In genomic region chr2:96317584-96317997, GRCh38 we compare ENCODE assay signal across 28 cellular contexts. TPM values are rescaled to one million over a fixed set of nuclear protein-coding genes. Genes with fewer than 3 reads are reported as not detected.
DNase-seq lines count a peak whose midpoint lies in the region; ATAC-seq and TF ChIP-seq lines count a peak whose summit lies in the region.
"Had no signal": no experiment of that assay in that cellular context is flagged by ENCODE, and none has a peak within 500 bp of the region (broad histone marks: within the 10 kb centered on the region; RNA-seq: fewer than 3 reads in every experiment).

No MANE protein-coding gene starts in this region.

- no peak overlapping the region for H4K91ac ChIP-seq in mesenchymal stem cell (ENCODE audit: low read length)

- no peak for ATAC-seq in upper lobe of left lung (ENCODE audit: low FRiP score in 2 of 2)
- ATAC-seq: esophagus mucosa, left lobe of liver, pancreas had no signal

- no peak overlapping the region for H2BK5ac ChIP-seq in mesenchymal stem cell (ENCODE audit: low read depth, low read length, poor library complexity, severe bottlenecking)

- no peak for TF ChIP-seq CTCF in upper lobe of left lung (IDR thresholded peaks at IDR 0.05)
- no peak for TF ChIP-seq CTCF in Calu3 (IDR thresholded peaks at IDR 0.05; ENCODE audit: unreplicated experiment)

- H2AFZ ChIP-seq in mesenchymal stem cell (ENCODE audit: low read depth, low read length), result no peak overlapping the region
- H2AFZ ChIP-seq: neural progenitor cell had no signal

- 96% methylated on average over 4 of the region's 4 CpGs for WGBS in mesenchymal stem cell
- WGBS in upper lobe of left lung, 2 donors, result 93 to 95% methylated on average over 4 of the region's 4 CpGs

- DNase-seq in activated T-cell treated with anti-CD3 and anti-CD28 coated beads, Interleukin-2, amount 50 U/mL, for 24 hours, result no peak
- DNase-seq in activated T-cell treated with anti-CD3 and anti-CD28 coated beads for 4 hours (no peak), mesenchymal stem cell (no peak), upper lobe of left lung (no peak), Calu3 (no peak), DMS 273 (lab: John Stamatoyannopoulos, UW; ENCODE audit: unreplicated experiment) (no peak)
- no peak for DNase-seq in CD4-positive, alpha-beta memory T cell
- no peak for DNase-seq in activated CD4-positive, alpha-beta memory T cell treated with anti-CD3 and anti-CD28 coated beads, Interleukin-2, amount 10 ng/mL, durations not matched to agents 7 days and 5 days
- DNase-seq: central memory CD4-positive, alpha-beta T cell; COR-L47; dermis blood vessel endothelial cell; glutamatergic neuron; Kasumi-1; NCI-H1417 treated with DMSO at 0.1 percent for 48 hours; NCI-H2029 treated with DMSO at 0.1 percent for 48 hours; NCI-H524; NK-92 treated with Interleukin-12 subunit alpha and Interleukin-12 subunit beta, amount 100 ng/mL, for 24 hours; pancreas; stimulated activated naive CD4-positive, alpha-beta T cell; testis; uterus had no signal

- no peak overlapping the region for H3K18ac ChIP-seq in mesenchymal stem cell (ENCODE audit: low read depth in 1 of 2, low read length in 2 of 2)

- TF ChIP-seq EP300 in upper lobe of left lung (IDR thresholded peaks at IDR 0.05), result no peak

- H4K8ac ChIP-seq in mesenchymal stem cell (ENCODE audit: low read length), result peak overlapping the region; percentile 13

- H3K4me3 Mint-ChIP-seq in activated T-cell treated with anti-CD3 and anti-CD28 coated beads, Interleukin-2, amount 50 U/mL, for 24 hours, result no peak overlapping the region
- H3K4me3 Mint-ChIP-seq in CD4-positive, alpha-beta memory T cell, result peak overlapping the region in 2 of 8 donors; percentile 27 to 74
- H3K4me3 Mint-ChIP-seq in activated CD4-positive, alpha-beta memory T cell treated with anti-CD3 and anti-CD28 coated beads, Interleukin-2, amount 10 ng/mL, durations not matched to agents 7 days and 5 days, result peak overlapping the region; percentile 19
- H3K4me3 Mint-ChIP-seq in Calu3 (ENCODE audit: low read depth, unreplicated experiment), result no peak overlapping the region
- H3K4me3 Mint-ChIP-seq: B cell, memory B cell, neural progenitor cell had no signal

- no peak overlapping the region for H2AK5ac ChIP-seq in mesenchymal stem cell (ENCODE audit: low read length, severe bottlenecking)

- H3K9ac ChIP-seq in mesenchymal stem cell (ENCODE audit: low read length), result no peak overlapping the region
- H3K9ac ChIP-seq: neural progenitor cell had no signal

- H3K4me1 ChIP-seq in CD4-positive, alpha-beta memory T cell (ENCODE audit: insufficient read depth, low read length), result peaks cover 58% of the 10 kb centered on the region
- H3K4me1 ChIP-seq in mesenchymal stem cell (ENCODE audit: control insufficient read depth, insufficient read depth, low read depth, low read length), result peaks cover 12% of the 10 kb centered on the region
- H3K4me1 ChIP-seq in upper lobe of left lung, result peaks cover 13 to 17% (median 17%) of the 10 kb centered on the region in 4 donors
- H3K4me1 ChIP-seq: uterus had no signal

- H3K4me3 ChIP-seq in CD4-positive, alpha-beta memory T cell (ENCODE audit: low read length in 2 of 2), result no peak overlapping the region
- H3K4me3 ChIP-seq in mesenchymal stem cell (ENCODE audit: insufficient read depth in 1 of 2, low read depth in 1 of 2, low read length in 2 of 2) (no peak overlapping the region), upper lobe of left lung (no peak overlapping the region)
- H3K4me3 ChIP-seq: neural progenitor cell, pancreas, SK-N-MC, testis, uterus had no signal

- POLR2A ChIA-PET in CD4-positive, alpha-beta memory T cell (lab: Charles Lee; ENCODE audit: partially characterized antibody), result interaction anchor here (1.3 to 13.7 kb wide), 2 partner anchors 13 to 25 kb away, joined by 3 to 178 read pairs; no protein-coding TSS in a partner anchor
- POLR2A ChIA-PET in activated CD4-positive, alpha-beta memory T cell treated with anti-CD3 and anti-CD28 coated beads, Interleukin-2, amount 10 ng/mL, durations not matched to agents 7 days and 5 days (lab: Charles Lee), result interaction anchor here (1.3 to 11.7 kb wide), 6 partner anchors 8 to 27 kb away, joined by 3 to 422 read pairs (median 20); partner anchors contain the start of genes ITPRIPL1, NCAPH and SNRNP200

- no peaks in the 10 kb centered on the region for H3K9me3 ChIP-seq in CD4-positive, alpha-beta memory T cell (ENCODE audit: control insufficient read depth in 1 of 2, low read length in 2 of 2)
- H3K9me3 ChIP-seq in mesenchymal stem cell (ENCODE audit: control insufficient read depth, low read length) (no peaks in the 10 kb centered on the region), upper lobe of left lung (no peaks in the 10 kb centered on the region)
- H3K9me3 ChIP-seq: pancreas, testis, uterus had no signal

- TF ChIP-seq POLR2A in upper lobe of left lung (IDR thresholded peaks at IDR 0.05), result no peak

- peaks cover 7% of the 10 kb centered on the region for H3K36me3 Mint-ChIP-seq in activated T-cell treated with anti-CD3 and anti-CD28 coated beads, Interleukin-2, amount 50 U/mL, for 24 hours (ENCODE audit: low read depth)
- peaks cover 4 to 8% of the 10 kb centered on the region in 2 donors for H3K36me3 Mint-ChIP-seq in CD4-positive, alpha-beta memory T cell
- H3K36me3 Mint-ChIP-seq in activated CD4-positive, alpha-beta memory T cell treated with anti-CD3 and anti-CD28 coated beads, Interleukin-2, amount 10 ng/mL, durations not matched to agents 7 days and 5 days (ENCODE audit: low read depth), result peaks cover 42% of the 10 kb centered on the region
- peaks cover 12% of the 10 kb centered on the region for H3K36me3 Mint-ChIP-seq in Calu3 (ENCODE audit: insufficient read depth, unreplicated experiment)

- no peaks in the 10 kb centered on the region for H3K27me3 ChIP-seq in CD4-positive, alpha-beta memory T cell (ENCODE audit: insufficient read depth, low read length)
- H3K27me3 ChIP-seq in mesenchymal stem cell (ENCODE audit: control insufficient read depth in 1 of 2, insufficient read depth in 1 of 2, low read length in 2 of 2), result peaks cover 9 to 11% of the 10 kb centered on the region in 2 experiments
- no peaks in the 10 kb centered on the region for H3K27me3 ChIP-seq in upper lobe of left lung
- H3K27me3 ChIP-seq: testis had no signal

- H3K27ac Mint-ChIP-seq in activated T-cell treated with anti-CD3 and anti-CD28 coated beads, Interleukin-2, amount 50 U/mL, for 24 hours, result peak overlapping the region; percentile 7
- peak overlapping the region; percentile 47 to 91 (median 66) for H3K27ac Mint-ChIP-seq in CD4-positive, alpha-beta memory T cell
- H3K27ac Mint-ChIP-seq in activated CD4-positive, alpha-beta memory T cell treated with anti-CD3 and anti-CD28 coated beads, Interleukin-2, amount 10 ng/mL, durations not matched to agents 7 days and 5 days, result peak overlapping the region; percentile 93
- H3K27ac Mint-ChIP-seq in Calu3 (ENCODE audit: unreplicated experiment), result no peak overlapping the region
- H3K27ac Mint-ChIP-seq: memory B cell, neural progenitor cell had no signal

- H2BK120ac ChIP-seq in mesenchymal stem cell (ENCODE audit: low read depth, low read length), result no peak overlapping the region

- H3K27me3 Mint-ChIP-seq in activated T-cell treated with anti-CD3 and anti-CD28 coated beads, Interleukin-2, amount 50 U/mL, for 24 hours, result no peaks in the 10 kb centered on the region
- H3K27me3 Mint-ChIP-seq in CD4-positive, alpha-beta memory T cell, result no peaks in the 10 kb centered on the region
- H3K27me3 Mint-ChIP-seq in activated CD4-positive, alpha-beta memory T cell treated with anti-CD3 and anti-CD28 coated beads, Interleukin-2, amount 10 ng/mL, durations not matched to agents 7 days and 5 days, result no peaks in the 10 kb centered on the region
- peaks cover 39% of the 10 kb centered on the region for H3K27me3 Mint-ChIP-seq in Calu3 (ENCODE audit: unreplicated experiment)
- H3K27me3 Mint-ChIP-seq: B cell, memory B cell had no signal

- no peak overlapping the region for H3K23ac ChIP-seq in mesenchymal stem cell (ENCODE audit: low read length in 2 of 2)

- BruUV-seq in Calu3 (replicated peaks; lab: Mats Ljungman, UMichigan), result no TSS peak

- no peak overlapping the region for H3K4ac ChIP-seq in mesenchymal stem cell (ENCODE audit: low read depth in 1 of 2, low read length in 2 of 2)

- H3K4me1 Mint-ChIP-seq in activated T-cell treated with anti-CD3 and anti-CD28 coated beads, Interleukin-2, amount 50 U/mL, for 24 hours (ENCODE audit: low read depth), result peaks cover 50% of the 10 kb centered on the region
- peaks cover 34 to 66% (median 48%) of the 10 kb centered on the region in 4 donors for H3K4me1 Mint-ChIP-seq in CD4-positive, alpha-beta memory T cell
- H3K4me1 Mint-ChIP-seq in activated CD4-positive, alpha-beta memory T cell treated with anti-CD3 and anti-CD28 coated beads, Interleukin-2, amount 10 ng/mL, durations not matched to agents 7 days and 5 days, result peaks cover 67% of the 10 kb centered on the region
- H3K4me1 Mint-ChIP-seq in Calu3 (ENCODE audit: low read depth, unreplicated experiment), result no peaks in the 10 kb centered on the region

- H3K36me3 ChIP-seq in CD4-positive, alpha-beta memory T cell (ENCODE audit: insufficient read depth, low read length), result no peaks in the 10 kb centered on the region
- H3K36me3 ChIP-seq in mesenchymal stem cell (ENCODE audit: control insufficient read depth in 1 of 2, insufficient read depth in 2 of 2, low read depth in 1 of 2, low read length in 2 of 2) (no peaks in the 10 kb centered on the region), upper lobe of left lung (no peaks in the 10 kb centered on the region)
- H3K36me3 ChIP-seq: neural progenitor cell, pancreas, uterus had no signal

- no peak overlapping the region for H3K4me2 ChIP-seq in mesenchymal stem cell (ENCODE audit: low read length, poor library complexity, severe bottlenecking)
- H3K4me2 ChIP-seq: neural progenitor cell had no signal

- no peak overlapping the region for H3K14ac ChIP-seq in mesenchymal stem cell (ENCODE audit: low read length in 2 of 2)

- CTCF ChIA-PET in CD4-positive, alpha-beta memory T cell (lab: Charles Lee; ENCODE audit: partially characterized antibody), result interaction anchor here (0.7 kb wide), 1 partner anchor 90 kb away, joined by 3 read pairs; no protein-coding TSS in a partner anchor
- CTCF ChIA-PET in activated CD4-positive, alpha-beta memory T cell treated with anti-CD3 and anti-CD28 coated beads, Interleukin-2, amount 10 ng/mL, durations not matched to agents 7 days and 5 days (lab: Charles Lee), result interaction anchor here (1.1 kb wide), 1 partner anchor 9 kb away, joined by 7 read pairs; no protein-coding TSS in a partner anchor
- CTCF ChIA-PET in Calu3 (lab: Charles Lee), result no interaction called here

- H3K27ac ChIP-seq in CD4-positive, alpha-beta memory T cell (ENCODE audit: low read depth, low read length), result no peak overlapping the region
- H3K27ac ChIP-seq in mesenchymal stem cell (ENCODE audit: low read length, poor library complexity, severe bottlenecking) (no peak overlapping the region), upper lobe of left lung (no peak overlapping the region)
- H3K27ac ChIP-seq: neural progenitor cell, pancreas, SK-N-MC, testis, uterus had no signal

- H3K79me1 ChIP-seq in mesenchymal stem cell (replicated peaks; ENCODE audit: low read length, poor library complexity, severe bottlenecking), result no peaks in the 10 kb centered on the region

- intact Hi-C loops in CD4-positive, alpha-beta memory T cell (cut with micrococcal nuclease), result no loop called here
- intact Hi-C loops in Calu3 (cut with micrococcal nuclease; ENCODE audit: unreplicated experiment), result no loop called here

- no peak overlapping the region for H2BK12ac ChIP-seq in mesenchymal stem cell (ENCODE audit: low read length in 2 of 2)

- H2BK15ac ChIP-seq in mesenchymal stem cell (ENCODE audit: low read depth, poor library complexity, severe bottlenecking), result no peak overlapping the region

- no peaks in the 10 kb centered on the region for H3K9me3 Mint-ChIP-seq in activated T-cell treated with anti-CD3 and anti-CD28 coated beads, Interleukin-2, amount 50 U/mL, for 24 hours
- H3K9me3 Mint-ChIP-seq in CD4-positive, alpha-beta memory T cell, result no peaks in the 10 kb centered on the region
- no peaks in the 10 kb centered on the region for H3K9me3 Mint-ChIP-seq in activated CD4-positive, alpha-beta memory T cell treated with anti-CD3 and anti-CD28 coated beads, Interleukin-2, amount 10 ng/mL, durations not matched to agents 7 days and 5 days
- H3K9me3 Mint-ChIP-seq in Calu3 (ENCODE audit: low read depth, unreplicated experiment), result no peaks in the 10 kb centered on the region
- H3K9me3 Mint-ChIP-seq: memory B cell, neural progenitor cell had no signal

RNA-seq across cellular contexts. Expression of gene ITPRIPL1, which starts 7.5 kb away (rescaled TPM):
- total RNA-seq in CD4-positive, alpha-beta memory T cell, result 10 to 100 TPM; 11.5 to 11.7 TPM
- polyA plus RNA-seq in CD4-positive, alpha-beta memory T cell, result 10 to 100 TPM; 10.0 to 10.3 TPM
- total RNA-seq in activated CD4-positive, alpha-beta memory T cell treated with anti-CD3 and anti-CD28 coated beads, Interleukin-2, amount 10 ng/mL, durations not matched to agents 7 days and 5 days, result 10 to 100 TPM; 43.7 to 46.3 TPM
- polyA plus RNA-seq in mesenchymal stem cell (2013, experiment 1 of 2), result 1.4 TPM
- 1.4 TPM for polyA plus RNA-seq in mesenchymal stem cell (2013, experiment 2 of 2)
- 1 to 10 TPM in 5 of 6 donors, under 1 TPM in 1; 0.57 to 5.5 (median 1.9) TPM for total RNA-seq in upper lobe of left lung
- 1.2 and 1.7 TPM in 2 replicates for total RNA-seq in Calu3 (2022)
- total RNA-seq: H4 had no signal

RNA-seq across cellular contexts. Expression of gene SNRNP200, which starts 12.2 kb away (rescaled TPM):
- total RNA-seq in CD4-positive, alpha-beta memory T cell, result 100 to 1,000 TPM; 225 to 227 TPM
- 10 to 100 TPM; 53.6 to 84.8 TPM for polyA plus RNA-seq in CD4-positive, alpha-beta memory T cell
- 100 to 1,000 TPM; 149 to 156 TPM for total RNA-seq in activated CD4-positive, alpha-beta memory T cell treated with anti-CD3 and anti-CD28 coated beads, Interleukin-2, amount 10 ng/mL, durations not matched to agents 7 days and 5 days
- 43.8 TPM for polyA plus RNA-seq in mesenchymal stem cell (2013, experiment 1 of 2)
- 39.2 TPM for polyA plus RNA-seq in mesenchymal stem cell (2013, experiment 2 of 2)
- total RNA-seq in upper lobe of left lung, result 100 to 1,000 TPM in 2 of 6 donors, 10 to 100 TPM in 4; 80.9 to 177 (median 90.9) TPM
- total RNA-seq in Calu3 (2022), result 140 and 143 TPM in 2 replicates

RNA-seq across cellular contexts. Expression of gene NCAPH, which starts 18.0 kb away (rescaled TPM):
- total RNA-seq in CD4-positive, alpha-beta memory T cell, result 1 to 10 TPM; 5.4 to 7.7 TPM
- 1 to 10 TPM in 1 of 2 donors, under 1 TPM in 1; 0.20 to 1.2 TPM for polyA plus RNA-seq in CD4-positive, alpha-beta memory T cell
- total RNA-seq in activated CD4-positive, alpha-beta memory T cell treated with anti-CD3 and anti-CD28 coated beads, Interleukin-2, amount 10 ng/mL, durations not matched to agents 7 days and 5 days, result 10 to 100 TPM; 79.6 to 89.4 TPM
- polyA plus RNA-seq in mesenchymal stem cell (2013, experiment 1 of 2), result 3.4 TPM
- polyA plus RNA-seq in mesenchymal stem cell (2013, experiment 2 of 2), result 3.3 TPM
- total RNA-seq in upper lobe of left lung (1 to 10 TPM; 1.0 to 2.6 (median 1.7) TPM), Calu3 (2022) (39.7 and 47.3 TPM in 2 replicates)

RNA-seq across cellular contexts. Expression of gene CIAO1, which starts 51.6 kb away (rescaled TPM):
- total RNA-seq in CD4-positive, alpha-beta memory T cell, result 10 to 100 TPM; 78.3 to 87.3 TPM
- 100 to 1,000 TPM in 1 of 2 donors, 10 to 100 TPM in 1; 94.3 to 111 TPM for polyA plus RNA-seq in CD4-positive, alpha-beta memory T cell
- total RNA-seq in activated CD4-positive, alpha-beta memory T cell treated with anti-CD3 and anti-CD28 coated beads, Interleukin-2, amount 10 ng/mL, durations not matched to agents 7 days and 5 days, result 10 to 100 TPM; 64.4 to 67.4 TPM
- polyA plus RNA-seq in mesenchymal stem cell (2013, experiment 1 of 2), result 33.6 TPM
- 32.9 TPM for polyA plus RNA-seq in mesenchymal stem cell (2013, experiment 2 of 2)
- 100 to 1,000 TPM in 3 of 6 donors, 10 to 100 TPM in 3; 69.0 to 169 (median 91.0) TPM for total RNA-seq in upper lobe of left lung
- total RNA-seq in Calu3 (2022), result 75.7 and 85.9 TPM in 2 replicates

RNA-seq across cellular contexts. Expression of gene TMEM127, which starts 51.8 kb away (rescaled TPM):
- 10 to 100 TPM; 45.1 to 45.6 TPM for total RNA-seq in CD4-positive, alpha-beta memory T cell
- polyA plus RNA-seq in CD4-positive, alpha-beta memory T cell, result 10 to 100 TPM; 27.3 to 46.0 TPM
- 10 to 100 TPM; 42.4 to 44.0 TPM for total RNA-seq in activated CD4-positive, alpha-beta memory T cell treated with anti-CD3 and anti-CD28 coated beads, Interleukin-2, amount 10 ng/mL, durations not matched to agents 7 days and 5 days
- polyA plus RNA-seq in mesenchymal stem cell (2013, experiment 1 of 2), result 56.4 TPM
- polyA plus RNA-seq in mesenchymal stem cell (2013, experiment 2 of 2), result 55.0 TPM
- total RNA-seq in upper lobe of left lung, result 10 to 100 TPM; 21.0 to 75.8 (median 44.8) TPM
- 50.7 and 53.2 TPM in 2 replicates for total RNA-seq in Calu3 (2022)
